ENCODE assay signal across 19 cellular contexts in the genomic region with DNA sequence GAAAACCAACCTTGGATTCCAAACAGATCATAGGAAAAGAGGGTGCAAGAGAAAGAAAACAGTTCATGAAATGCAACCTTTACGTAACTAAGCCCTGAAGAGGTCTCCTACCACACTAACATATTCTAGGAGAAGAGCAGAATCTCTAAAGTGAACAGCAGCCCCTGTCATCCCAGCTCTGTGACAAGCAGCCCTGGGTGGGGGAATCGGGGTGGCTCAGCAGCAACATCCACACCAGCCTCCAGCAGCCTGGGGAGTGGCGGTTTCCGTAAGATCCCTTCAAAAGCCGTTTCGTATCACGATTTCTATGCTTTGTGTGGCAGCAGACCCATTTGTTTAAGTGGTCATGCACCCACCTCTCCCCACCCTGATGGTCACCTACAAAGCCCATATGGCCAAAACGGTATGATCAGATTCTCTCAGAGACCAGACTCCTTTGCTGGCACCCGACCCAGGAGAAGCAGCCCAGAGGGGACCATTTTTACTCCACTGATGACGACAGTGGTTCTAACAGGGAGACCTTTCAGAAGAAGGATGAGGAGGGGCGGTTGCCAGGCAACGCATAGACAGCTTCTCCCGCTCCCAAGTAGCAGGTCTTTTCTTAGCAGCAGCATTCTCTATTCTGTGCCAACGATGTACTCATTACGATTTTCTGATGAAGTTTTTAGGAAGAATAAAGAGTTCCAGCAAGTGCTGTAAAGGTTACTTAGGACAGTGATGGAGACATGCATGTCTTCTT.
"Had no signal": no experiment of that assay in that cellular context is flagged by ENCODE, and none has a peak within 500 bp of the region (broad histone marks: within the 10 kb centered on the region; RNA-seq: fewer than 3 reads in every experiment).

No MANE protein-coding gene starts in this region.

- H3K27me3 ChIP-seq: vagina had no signal

- H3K4me3 ChIP-seq: breast epithelium, esophagus squamous epithelium, left lung, lower lobe of right lung, thoracic aorta, vagina had no signal

- H3K4me1 ChIP-seq: breast epithelium, esophagus squamous epithelium, left lung, lower lobe of right lung, vagina had no signal

- H3K36me3 ChIP-seq: breast epithelium, esophagus squamous epithelium, left lung, lower lobe of right lung, thoracic aorta, vagina had no signal

- DNase-seq: activated CD4-positive, alpha-beta memory T cell treated with anti-CD3 and anti-CD28 coated beads, Interleukin-2, amount 10 ng/mL, durations not matched to agents 7 days and 5 days; activated CD4-positive, alpha-beta T cell treated with anti-CD3 and anti-CD28 coated beads, Interleukin-2, amount 10 ng/mL, durations not matched to agents 24 days and 14 days; activated CD8-positive, alpha-beta memory T cell treated with anti-CD3 and anti-CD28 coated beads, Interleukin-2, amount 50 U/mL, for 48 hours; activated gamma-delta T cell; activated naive CD4-positive, alpha-beta T cell treated with anti-CD3 and anti-CD28 coated beads, Interleukin-2, amount 50 U/mL, for 16 hours; activated T-cell treated with anti-CD3 and anti-CD28 coated beads, Interleukin-2, amount 50 U/mL, for 24 hours; esophagus squamous epithelium; foreskin melanocyte; left lung; lower lobe of right lung; mesendoderm; small intestine; stimulated activated CD4-positive, alpha-beta T cell treated with anti-CD3 and anti-CD28 coated beads, Interleukin-4, amount 100 ng/mL, for 24 hours; T-helper 17 cell; T1000; WERI-Rb-1 had no signal

- H3K27ac ChIP-seq: breast epithelium, esophagus squamous epithelium, left lung, lower lobe of right lung, thoracic aorta, vagina, WERI-Rb-1 had no signal
